14 cellular contexts compared by ENCODE assay signal in the genomic region with DNA sequence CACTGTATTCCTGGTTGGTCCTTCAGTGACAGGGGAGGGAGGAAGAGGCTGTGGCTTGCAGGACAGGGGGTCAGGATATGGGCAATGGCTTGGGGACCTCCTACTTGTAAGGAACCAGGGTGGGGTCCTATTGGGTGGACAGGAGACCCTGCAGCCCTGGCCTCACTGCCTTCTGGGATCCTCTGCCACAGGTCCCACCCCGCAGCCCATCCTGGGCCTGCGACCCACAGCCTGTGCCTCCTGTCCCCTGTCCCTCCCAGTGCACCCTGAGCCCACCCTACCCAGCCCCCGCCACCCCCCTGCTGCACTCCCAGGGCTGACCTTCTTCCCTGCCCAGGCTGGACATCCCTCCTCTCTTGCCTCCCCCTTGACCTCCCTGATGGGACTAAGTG. TPM values are rescaled to one million over a fixed set of nuclear protein-coding genes. Genes with fewer than 3 reads are reported as not detected.
DNase-seq lines count a peak whose midpoint lies in the region; ATAC-seq and TF ChIP-seq lines count a peak whose summit lies in the region.
"Had no signal": no experiment of that assay in that cellular context is flagged by ENCODE, and none has a peak within 500 bp of the region (broad histone marks: within the 10 kb centered on the region; RNA-seq: fewer than 3 reads in every experiment).

No MANE protein-coding gene starts in this region.

- H3K4me1 ChIP-seq in BLaER1 treated with 17β-estradiol and CSF1 and Interleukin-3, amounts not matched to agents 10 nM and 100 nM: peaks cover 27 to 59% (median 44%) of the 10 kb centered on the region in 10 experiments
- H3K4me1 ChIP-seq in HUES6 (ENCODE audit: control insufficient read depth, insufficient read depth, low read length): peaks cover 3% of the 10 kb centered on the region; the same call in 1 of the 2 replicates
- H3K4me1 ChIP-seq in neutrophil (ENCODE audit: control insufficient read depth in 1 of 2, insufficient read depth in 1 of 2, low read depth in 1 of 2, low read length in 1 of 2): peaks cover 19 to 21% of the 10 kb centered on the region in 2 experiments

- no peaks in the 10 kb centered on the region for H3K36me3 Mint-ChIP-seq in activated B cell treated with CpG ODN at 0.5 μM for 24 hours (ENCODE audit: low read depth)

- no peaks in the 10 kb centered on the region for H4K20me1 ChIP-seq in BLaER1 treated with 17β-estradiol and CSF1 and Interleukin-3, amounts not matched to agents 10 nM and 100 nM

- H3K27ac Mint-ChIP-seq in activated B cell treated with CpG ODN at 0.5 μM for 24 hours: no peak overlapping the region

- TF ChIP-seq CTCF in activated B cell treated with CpG ODN at 0.5 μM for 24 hours (IDR thresholded peaks at IDR 0.05) (no peak), neutrophil (IDR thresholded peaks at IDR 0.05) (no peak), WERI-Rb-1 (IDR thresholded peaks at IDR 0.05; ENCODE audit: low read depth, low read length) (no peak)

- intact Hi-C loops in activated B cell treated with CpG ODN at 0.5 μM for 24 hours (cut with micrococcal nuclease): loop anchor here (1.0 to 5.0 kb wide), 6 partner anchors 55 to 585 kb away; no protein-coding TSS in a partner anchor

- no peaks in the 10 kb centered on the region for H3K27me3 ChIP-seq in BLaER1 treated with 17β-estradiol and CSF1 and Interleukin-3, amounts not matched to agents 10 nM and 100 nM
- H3K27me3 ChIP-seq in HUES6 (ENCODE audit: control insufficient read depth, insufficient read depth, low read length) (0 out of 2 replicates have a peak, but pooled peaks cover 3% of the 10 kb centered on the region), neutrophil (no peaks in the 10 kb centered on the region), WERI-Rb-1 (ENCODE audit: insufficient read depth, low read depth, severe bottlenecking) (no peaks in the 10 kb centered on the region), MG63 (no peaks in the 10 kb centered on the region)
- H3K27me3 ChIP-seq: Peyer's patch had no signal

- H3K9me3 ChIP-seq in BLaER1 treated with 17β-estradiol and CSF1 and Interleukin-3, amounts not matched to agents 10 nM and 100 nM (replicated peaks in 1 of 11): no peaks in the 10 kb centered on the region
- H3K9me3 ChIP-seq in HUES6 (ENCODE audit: control insufficient read depth, insufficient read depth, low read depth, low read length): no peaks in the 10 kb centered on the region
- no peaks in the 10 kb centered on the region for H3K9me3 ChIP-seq in neutrophil
- no peaks in the 10 kb centered on the region for H3K9me3 ChIP-seq in WERI-Rb-1 (ENCODE audit: severe bottlenecking)
- no peaks in the 10 kb centered on the region for H3K9me3 ChIP-seq in MG63
- H3K9me3 ChIP-seq: Peyer's patch, suprapubic skin had no signal

- H3K4me2 ChIP-seq in BLaER1 treated with 17β-estradiol and CSF1 and Interleukin-3, amounts not matched to agents 10 nM and 100 nM: peak overlapping the region; percentile 75 to 96 (median 85)

- CTCF ChIA-PET in activated B cell treated with CpG ODN at 0.5 μM for 24 hours (lab: Charles Lee): interaction anchor here (1.4 to 2.3 kb wide), 2 partner anchors 55 to 124 kb away, joined by 6 to 10 read pairs; no protein-coding TSS in a partner anchor

- DNase-seq in activated B cell treated with CpG ODN at 0.5 μM for 24 hours (no peak), globus pallidus (ENCODE audit: low spot score) (no peak), WERI-Rb-1 (no peak), MG63 (no peak)
- no peak for DNase-seq in activated CD4-positive, CD25-positive, alpha-beta regulatory T cell (lab: John Stamatoyannopoulos, UW)
- DNase-seq: NCI-H1417 treated with DMSO at 0.1 percent for 48 hours had no signal

- no peaks in the 10 kb centered on the region for H3K9me3 Mint-ChIP-seq in activated B cell treated with CpG ODN at 0.5 μM for 24 hours

- no peaks in the 10 kb centered on the region for H3K36me3 ChIP-seq in BLaER1 treated with 17β-estradiol and CSF1 and Interleukin-3, amounts not matched to agents 10 nM and 100 nM
- H3K36me3 ChIP-seq in HUES6 (ENCODE audit: control insufficient read depth, insufficient read depth, low read length) (no peaks in the 10 kb centered on the region), neutrophil (no peaks in the 10 kb centered on the region), WERI-Rb-1 (no peaks in the 10 kb centered on the region), MG63 (no peaks in the 10 kb centered on the region)
- H3K36me3 ChIP-seq: Peyer's patch, suprapubic skin had no signal

- POLR2A ChIA-PET in activated B cell treated with CpG ODN at 0.5 μM for 24 hours (lab: Charles Lee): no interaction called here

- peak overlapping the region in 4 of 10 experiments; percentile 42 to 60 (median 49); a peak in 4 of 20 replicates for H3K4me3 ChIP-seq in BLaER1 treated with 17β-estradiol and CSF1 and Interleukin-3, amounts not matched to agents 10 nM and 100 nM
- peak overlapping the region; percentile 40 for H3K4me3 ChIP-seq in HUES6 (ENCODE audit: low read depth, low read length)
- H3K4me3 ChIP-seq in neutrophil (ENCODE audit: low read depth in 1 of 2, low read length in 1 of 2): peak overlapping the region; percentile 55 to 61
- H3K4me3 ChIP-seq in WERI-Rb-1 (ENCODE audit: low read depth, low read length): no peak overlapping the region; the same call in 1 of the 2 replicates
- H3K4me3 ChIP-seq in MG63: no peak overlapping the region

- peaks cover 5% of the 10 kb centered on the region for H3K4me1 Mint-ChIP-seq in activated B cell treated with CpG ODN at 0.5 μM for 24 hours

- H3K27me3 Mint-ChIP-seq in activated B cell treated with CpG ODN at 0.5 μM for 24 hours: peaks cover 4% of the 10 kb centered on the region

- peak; percentile 11 for ATAC-seq in activated B cell treated with CpG ODN at 0.5 μM for 24 hours (ENCODE audit: low read depth)

- peak overlapping the region; percentile 65 to 85 (median 81); a peak in 20 of 22 replicates for H3K9ac ChIP-seq in BLaER1 treated with 17β-estradiol and CSF1 and Interleukin-3, amounts not matched to agents 10 nM and 100 nM
- H3K9ac ChIP-seq in HUES6 (ENCODE audit: low read length): peak overlapping the region; percentile 71

- H3K4me3 Mint-ChIP-seq in activated B cell treated with CpG ODN at 0.5 μM for 24 hours: no peak overlapping the region

- peak overlapping the region in 10 of 11 experiments; percentile 67 to 91 (median 84); a peak in 20 of 22 replicates for H3K27ac ChIP-seq in BLaER1 treated with 17β-estradiol and CSF1 and Interleukin-3, amounts not matched to agents 10 nM and 100 nM
- H3K27ac ChIP-seq in HUES6 (ENCODE audit: low read depth, low read length): no peak overlapping the region
- no peak overlapping the region for H3K27ac ChIP-seq in neutrophil
- H3K27ac ChIP-seq in WERI-Rb-1: no peak overlapping the region
- H3K27ac ChIP-seq: dorsolateral prefrontal cortex, Peyer's patch, suprapubic skin had no signal

RNA-seq across cellular contexts. Expression of gene MYL10, which starts 58.7 kb away (rescaled TPM):
- total RNA-seq in activated B cell treated with CpG ODN at 0.5 μM for 24 hours: not detected in 2 replicates
- not detected in 2 replicates for total RNA-seq in MG63 (2014; rRNA removed; shearing (Covaris generic); ENCODE audit: low replicate concordance)
- total RNA-seq: dorsolateral prefrontal cortex, fibroblast of lung, left cardiac atrium, Peyer's patch, suprapubic skin had no signal

Comparison
In these comparisons a context has a peak if more than half of its experiments do, and no peak if none do; other contexts are left out.
1. H3K27ac ChIP-seq: peak in BLaER1 treated with 17β-estradiol and CSF1 and Interleukin-3, amounts not matched to agents 10 nM and 100 nM (10 of 11); none in HUES6 (single experiment), neutrophil (single experiment) and WERI-Rb-1 (single experiment).
2. H3K4me3 ChIP-seq: peak in HUES6 (single experiment) and neutrophil (2 of 2); none in WERI-Rb-1 (single experiment) and MG63 (single experiment).